Comparison of ENCODE assay signal across 8 cellular contexts in genomic region chr7:139523199-139523941, GRCh38. TPM values are rescaled to one million over a fixed set of nuclear protein-coding genes. Genes with fewer than 3 reads are reported as not detected.
DNase-seq lines count a peak whose midpoint lies in the region; ATAC-seq, FAIRE-seq and TF ChIP-seq lines count a peak whose summit lies in the region.

Gene CLEC2L, plus strand, starts transcription at chr7:139523685. Its CDS starts 243 bp downstream, at chr7:139523928.

- H3K27ac Mint-ChIP-seq in activated CD4-positive, alpha-beta memory T cell treated with anti-CD3 and anti-CD28 coated beads for 36 hours = no peak within 1 kb of the TSS
- no peak within 1 kb of the TSS for H3K27ac Mint-ChIP-seq in activated CD4-positive, alpha-beta memory T cell treated with anti-CD3 and anti-CD28 coated beads, Interleukin-2, amount 10 ng/mL, durations not matched to agents 7 days and 5 days

- TF ChIP-seq POLR2A in K562 (conservative IDR thresholded peaks at IDR 0.05) (no peak), thyroid gland (IDR thresholded peaks at IDR 0.05) (no peak)

- H3K27me3 ChIP-seq in K562 (ENCODE audit: control insufficient read depth in 2 of 2, insufficient read depth in 2 of 2, low read length in 2 of 2) (peaks cover 43 to 61% of the 10 kb centered on the region in 2 experiments), lower lobe of right lung (ENCODE audit: low read depth) (peaks cover 35% of the 10 kb centered on the region), thyroid gland (peaks cover 3% of the 10 kb centered on the region)

- H3K27me3 Mint-ChIP-seq in activated CD4-positive, alpha-beta memory T cell treated with anti-CD3 and anti-CD28 coated beads for 36 hours = peaks cover 37% of the 10 kb centered on the region
- peaks cover 39% of the 10 kb centered on the region for H3K27me3 Mint-ChIP-seq in activated CD4-positive, alpha-beta memory T cell treated with anti-CD3 and anti-CD28 coated beads, Interleukin-2, amount 10 ng/mL, durations not matched to agents 7 days and 5 days

- peak; percentile 19 for DNase-seq in activated CD4-positive, alpha-beta memory T cell treated with anti-CD3 and anti-CD28 coated beads for 36 hours
- DNase-seq in activated CD4-positive, alpha-beta memory T cell treated with anti-CD3 and anti-CD28 coated beads, Interleukin-2, amount 10 ng/mL, durations not matched to agents 7 days and 5 days = no peak
- DNase-seq in K562 (ENCODE audit: extremely low read depth in 1 of 4, low spot score in 3 of 4) = peak in 3 of 4 experiments; percentile 35 to 77 (median 73)
- DNase-seq in lower lobe of right lung = no peak
- peak; percentile 16 to 17 for DNase-seq in thyroid gland
- no peak for DNase-seq in midbrain (lab: John Stamatoyannopoulos, UW)
- DNase-seq in kidney tubule cell (ENCODE audit: low spot score) = no peak

- no peak within 1 kb of the TSS for H3K9ac ChIP-seq in K562 (ENCODE audit: insufficient read depth in 1 of 2, low read depth in 2 of 2, low read length in 2 of 2)

- H3K36me3 Mint-ChIP-seq in activated CD4-positive, alpha-beta memory T cell treated with anti-CD3 and anti-CD28 coated beads for 36 hours = no peaks in the 10 kb centered on the region
- no peaks in the 10 kb centered on the region for H3K36me3 Mint-ChIP-seq in activated CD4-positive, alpha-beta memory T cell treated with anti-CD3 and anti-CD28 coated beads, Interleukin-2, amount 10 ng/mL, durations not matched to agents 7 days and 5 days (ENCODE audit: low read depth)

- no peak for TF ChIP-seq RAD21 in K562 (CRISPR knock-in tag; conservative IDR thresholded peaks at IDR 0.05 in 1 of 2, IDR thresholded peaks at IDR 0.05 in 1 of 2)

- H2AFZ ChIP-seq in K562 (ENCODE audit: low read depth, low read length) = no peak within 1 kb of the TSS

- CTCF ChIA-PET in activated CD4-positive, alpha-beta memory T cell treated with anti-CD3 and anti-CD28 coated beads for 36 hours (lab: Charles Lee) = interaction anchor here (1.2 kb wide), 1 partner anchor 14 kb away, joined by 3 read pairs; no protein-coding TSS in a partner anchor
- CTCF ChIA-PET in activated CD4-positive, alpha-beta memory T cell treated with anti-CD3 and anti-CD28 coated beads, Interleukin-2, amount 10 ng/mL, durations not matched to agents 7 days and 5 days (lab: Charles Lee) = no interaction called here
- CTCF ChIA-PET in K562 (lab: Yijun Ruan, JAX; ENCODE audit: low intra/inter-chr PET ratio) = no interaction called here

- H3K4me3 Mint-ChIP-seq in activated CD4-positive, alpha-beta memory T cell treated with anti-CD3 and anti-CD28 coated beads for 36 hours = no peak within 1 kb of the TSS
- H3K4me3 Mint-ChIP-seq in activated CD4-positive, alpha-beta memory T cell treated with anti-CD3 and anti-CD28 coated beads, Interleukin-2, amount 10 ng/mL, durations not matched to agents 7 days and 5 days = no peak within 1 kb of the TSS

- H3K27ac ChIP-seq in K562 (ENCODE audit: extremely low read depth, low read depth, low read length) (no peak within 1 kb of the TSS), lower lobe of right lung (no peak within 1 kb of the TSS), thyroid gland (no peak within 1 kb of the TSS)

- no peak within 1 kb of the TSS for H3K4me3 ChIP-seq in K562
- H3K4me3 ChIP-seq in lower lobe of right lung = no peak within 1 kb of the TSS
- H3K4me3 ChIP-seq in thyroid gland (replicated peaks in 1 of 3) = peak within 1 kb of the TSS in 1 of 3 donors; percentile 14

- no peak within 1 kb of the TSS; the same call in 1 of the 2 replicates for H3K4me2 ChIP-seq in K562 (ENCODE audit: insufficient read depth, low read length)

- intact Hi-C loops in activated CD4-positive, alpha-beta memory T cell treated with anti-CD3 and anti-CD28 coated beads for 36 hours (cut with micrococcal nuclease) = no loop called here
- intact Hi-C loops in K562 (cut with micrococcal nuclease) = no loop called here
- intact Hi-C loops in lower lobe of right lung (cut with DNase I) = no loop called here
- intact Hi-C loops in thyroid gland (cut with DNase I) = no loop called here

- H3K9me1 ChIP-seq in K562 (ENCODE audit: control insufficient read depth, insufficient read depth, low read length) = no peaks in the 10 kb centered on the region

- H3K4me1 Mint-ChIP-seq in activated CD4-positive, alpha-beta memory T cell treated with anti-CD3 and anti-CD28 coated beads for 36 hours (ENCODE audit: low read depth) = peaks cover 14% of the 10 kb centered on the region
- H3K4me1 Mint-ChIP-seq in activated CD4-positive, alpha-beta memory T cell treated with anti-CD3 and anti-CD28 coated beads, Interleukin-2, amount 10 ng/mL, durations not matched to agents 7 days and 5 days = peaks cover 3% of the 10 kb centered on the region

- in situ Hi-C loops in K562 (cut with MboI) = no loop called here

- no peak for FAIRE-seq in K562 (lab: Jason Lieb, UNC)

- ATAC-seq in K562 = peak; percentile 69
- peak; percentile 44 to 48 for ATAC-seq in lower lobe of right lung
- no peak for ATAC-seq in HG02852 (IDR thresholded peaks at IDR 0.05; ENCODE audit: unreplicated experiment)

- no peaks in the 10 kb centered on the region for H3K9me3 Mint-ChIP-seq in activated CD4-positive, alpha-beta memory T cell treated with anti-CD3 and anti-CD28 coated beads for 36 hours
- no peaks in the 10 kb centered on the region for H3K9me3 Mint-ChIP-seq in activated CD4-positive, alpha-beta memory T cell treated with anti-CD3 and anti-CD28 coated beads, Interleukin-2, amount 10 ng/mL, durations not matched to agents 7 days and 5 days

- POLR2A ChIA-PET in activated CD4-positive, alpha-beta memory T cell treated with anti-CD3 and anti-CD28 coated beads for 36 hours (lab: Charles Lee) = no interaction called here
- POLR2A ChIA-PET in activated CD4-positive, alpha-beta memory T cell treated with anti-CD3 and anti-CD28 coated beads, Interleukin-2, amount 10 ng/mL, durations not matched to agents 7 days and 5 days (lab: Charles Lee) = no interaction called here
- POLR2A ChIA-PET in K562 (lab: Yijun Ruan, JAX) = interaction anchor here (0.8 to 1.3 kb wide), 2 partner anchors 244 to 637 kb away, joined by 3 read pairs; no protein-coding TSS in a partner anchor

- WGBS in K562 (ENCODE audit: insufficient coverage, low coverage, missing lambda C conversion rate) = 19% methylated on average over 41 of the region's 75 CpGs
- WGBS in thyroid gland, 2 donors = 5 to 7% methylated on average over 11 to 13 of the region's 75 CpGs

- H3K9me3 ChIP-seq in K562 (replicated peaks; ENCODE audit: control insufficient read depth, insufficient read depth, low read depth, low read length) (no peaks in the 10 kb centered on the region; the same call in 1 of the 2 replicates), lower lobe of right lung (no peaks in the 10 kb centered on the region), thyroid gland (no peaks in the 10 kb centered on the region)

- TF ChIP-seq EP300 in K562 (IDR thresholded peaks at IDR 0.05; ENCODE audit: low read length) = no peak

- H3K36me3 ChIP-seq in K562 (ENCODE audit: control insufficient read depth, insufficient read depth, low read length) (no peaks in the 10 kb centered on the region), lower lobe of right lung (no peaks in the 10 kb centered on the region), thyroid gland (no peaks in the 10 kb centered on the region)

- peaks cover 0 to 15% of the 10 kb centered on the region in 2 experiments; a peak in 2 of 5 replicates for H3K4me1 ChIP-seq in K562 (replicated peaks in 1 of 2; ENCODE audit: control insufficient read depth in 2 of 2, insufficient read depth in 2 of 2, low read length in 2 of 2)
- H3K4me1 ChIP-seq in lower lobe of right lung = peaks cover 6% of the 10 kb centered on the region
- H3K4me1 ChIP-seq in thyroid gland = peaks cover 0 to 8% of the 10 kb centered on the region in 2 donors

- no TSS peak for BruUV-seq in K562 (replicated peaks; lab: Mats Ljungman, UMichigan)

- TF ChIP-seq CTCF in K562 (IDR thresholded peaks at IDR 0.05 in 2 of 3, conservative IDR thresholded peaks at IDR 0.05 in 1 of 3; ENCODE audit: insufficient read depth in 2 of 3, low read depth in 1 of 3, low read length in 3 of 3) (no peak), lower lobe of right lung (IDR thresholded peaks at IDR 0.05) (no peak), thyroid gland (IDR thresholded peaks at IDR 0.05) (peak in 1 of 6 experiments; percentile 4)

- peaks cover 5% of the 10 kb centered on the region; the same call in 1 of the 2 replicates for H4K20me1 ChIP-seq in K562 (replicated peaks; ENCODE audit: control insufficient read depth, insufficient read depth, low read length)

- H3K79me2 ChIP-seq in K562 (ENCODE audit: control insufficient read depth, insufficient read depth, low read length) = no peaks in the 10 kb centered on the region

RNA-seq across cellular contexts. Expression of gene CLEC2L, which starts in this region (rescaled TPM):
- not detected for total RNA-seq in activated CD4-positive, alpha-beta memory T cell treated with anti-CD3 and anti-CD28 coated beads for 36 hours
- not detected for total RNA-seq in activated CD4-positive, alpha-beta memory T cell treated with anti-CD3 and anti-CD28 coated beads, Interleukin-2, amount 10 ng/mL, durations not matched to agents 7 days and 5 days
- total RNA-seq in K562 (2011; cell fraction: chromatin; rRNA removed; ENCODE audit: low replicate concordance) = 0.32 and 1.4 TPM in 2 replicates
- total RNA-seq in K562 (2011; cell fraction: nucleolus; rRNA removed) = 2.3 and 3.4 TPM in 2 replicates
- 0.92 and 1.5 TPM in 2 replicates for total RNA-seq in K562 (2011; cell fraction: nucleoplasm; rRNA removed)
- total RNA-seq in K562 (2014; rRNA removed) (1.6 and 4.1 TPM in 2 replicates), K562 (2014; rRNA removed; fragmentation: Illumina TruSeq; extraction: Trizol) (0.73 and 0.87 TPM in 2 replicates), K562 (2015; rRNA removed; fragmentation: Illumina TruSeq; extraction: Trizol) (1.5 and 1.8 TPM in 2 replicates), K562 (2021) (5.4 and 5.5 TPM in 2 replicates), lower lobe of right lung (not detected), thyroid gland (not detected)
- polyA plus RNA-seq in K562 (2011; rRNA removed) (0.84 and 26.0 TPM in 2 replicates), K562 (2014; fragmentation: Illumina TruSeq; extraction: Trizol) (1.9 and 2.9 TPM in 2 replicates), K562 (2014; fragmentation: Nextera tagmentation; extraction: Ambion mirVana) (1 to 10 TPM in 1 of 2 experiments, under 1 TPM in 1; 0.94 to 2.1 TPM), K562 (2014; rRNA removed) (5.3 and 7.1 TPM in 2 replicates)
- polyA plus RNA-seq in K562 (2011; cell fraction: cytosol; rRNA removed) = 4.2 and 37.0 TPM in 2 replicates
- 2.4 and 31.5 TPM in 2 replicates for polyA plus RNA-seq in K562 (2011; cell fraction: nucleus; rRNA removed)
- polyA plus RNA-seq in K562 (2012) = 4.2 and 5.7 TPM in 2 replicates
- polyA minus RNA-seq in K562 (2011; rRNA and poly(A)+ RNA removed) = 2.2 TPM in 1 of 2 replicates, not detected in the other
- 2.9 TPM in 1 of 2 replicates, not detected in the other for polyA minus RNA-seq in K562 (2011; cell fraction: cytosol; rRNA and poly(A)+ RNA removed)
- polyA minus RNA-seq in K562 (2011; cell fraction: nucleus; rRNA and poly(A)+ RNA removed) = 0.67 and 9.7 TPM in 2 replicates

Comparison
In these comparisons a context has a peak if more than half of its experiments do, and no peak if none do; other contexts are left out.
1. Peak in DNase-seq in activated CD4-positive, alpha-beta memory T cell treated with anti-CD3 and anti-CD28 coated beads for 36 hours; RNA of the gene not detected or under 1 TPM.
2. Peak in ATAC-seq in lower lobe of right lung; RNA of the gene not detected or under 1 TPM.
3. Peak in DNase-seq in thyroid gland; RNA of the gene not detected or under 1 TPM.
4. DNase-seq: peak in K562 (3 of 4); none in activated CD4-positive, alpha-beta memory T cell treated with anti-CD3 and anti-CD28 coated beads, Interleukin-2, amount 10 ng/mL, durations not matched to agents 7 days and 5 days (single experiment), lower lobe of right lung (single experiment), midbrain (single experiment) and kidney tubule cell (single experiment).